16 cellular contexts compared by ENCODE assay signal in the genomic region with DNA sequence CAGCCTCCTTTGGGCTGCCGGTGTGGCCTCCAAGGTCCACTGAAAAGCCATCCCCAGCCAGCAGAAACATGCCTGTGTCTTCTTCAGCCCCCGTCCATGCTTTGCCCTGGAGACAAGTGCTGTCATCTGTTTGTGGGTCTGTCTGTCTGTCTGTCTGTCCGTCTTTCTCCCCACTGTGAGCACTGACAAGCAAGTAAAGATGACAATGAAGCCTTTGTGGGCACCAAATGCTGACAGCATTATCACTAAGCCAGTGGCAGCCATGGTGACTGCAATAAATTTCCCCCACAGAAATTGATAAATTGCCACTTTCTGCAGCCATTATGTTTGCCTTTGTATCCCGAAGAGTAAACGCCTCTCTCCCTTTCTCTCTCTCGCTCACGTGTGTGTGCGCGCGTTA.
"Had no signal": no experiment of that assay in that cellular context is flagged by ENCODE, and none has a peak within 500 bp of the region (broad histone marks: within the 10 kb centered on the region; RNA-seq: fewer than 3 reads in every experiment).

No MANE protein-coding gene starts in this region.

- H3K4me3 ChIP-seq: breast epithelium, heart right ventricle, thyroid gland had no signal

- H3K4me1 Mint-ChIP-seq: activated CD4-positive, alpha-beta T cell treated with anti-CD3 and anti-CD28 coated beads, Interleukin-2, amount 10 ng/mL, durations not matched to agents 7 days and 5 days; activated naive CD8-positive, alpha-beta T cell treated with anti-CD3 and anti-CD28 coated beads, Interleukin-2, amount 10 ng/mL, durations not matched to agents 7 days and 5 days; natural killer cell; stimulated activated effector memory CD8-positive, alpha-beta T cell treated with anti-CD3 and anti-CD28 coated beads, Interleukin-12 subunit alpha, Interleukin-12 subunit beta, amount 100 ng/mL, for 72 hours had no signal

- H3K36me3 Mint-ChIP-seq: activated naive CD8-positive, alpha-beta T cell treated with anti-CD3 and anti-CD28 coated beads, Interleukin-2, amount 10 ng/mL, durations not matched to agents 7 days and 5 days; natural killer cell; stimulated activated effector memory CD8-positive, alpha-beta T cell treated with anti-CD3 and anti-CD28 coated beads, Interleukin-12 subunit alpha, Interleukin-12 subunit beta, amount 100 ng/mL, for 72 hours had no signal

- ATAC-seq: foreskin keratinocyte; heart right ventricle; natural killer cell; sciatic nerve; stimulated activated effector memory CD8-positive, alpha-beta T cell treated with anti-CD3 and anti-CD28 coated beads, Interleukin-12 subunit alpha, Interleukin-12 subunit beta, amount 100 ng/mL, for 72 hours had no signal

- H3K36me3 ChIP-seq: breast epithelium, heart right ventricle, thyroid gland had no signal

- DNase-seq: activated B cell treated with CpG ODN at 0.5 μM for 24 hours; activated CD4-positive, alpha-beta T cell treated with anti-CD3 and anti-CD28 coated beads, Interleukin-2, amount 10 ng/mL, durations not matched to agents 7 days and 5 days; activated CD8-positive, alpha-beta memory T cell treated with anti-CD3 and anti-CD28 coated beads for 24 hours; activated naive CD4-positive, alpha-beta T cell; activated naive CD8-positive, alpha-beta T cell treated with anti-CD3 and anti-CD28 coated beads, Interleukin-2, amount 10 ng/mL, durations not matched to agents 7 days and 5 days; cerebellar nuclear complex; effector memory CD4-positive, alpha-beta T cell; foreskin keratinocyte; heart right ventricle; natural killer cell; SW 1271; thyroid gland had no signal

- H3K9me3 Mint-ChIP-seq: activated B cell treated with CpG ODN at 0.5 μM for 24 hours; activated CD4-positive, alpha-beta T cell treated with anti-CD3 and anti-CD28 coated beads, Interleukin-2, amount 10 ng/mL, durations not matched to agents 7 days and 5 days; activated naive CD8-positive, alpha-beta T cell treated with anti-CD3 and anti-CD28 coated beads, Interleukin-2, amount 10 ng/mL, durations not matched to agents 7 days and 5 days; dendritic cell treated with granulocyte-macrophage colony-stimulating factor and Interleukin-4, amounts not matched to agents 40 ng/mL and 50 ng/mL, for 4 days; natural killer cell; stimulated activated effector memory CD8-positive, alpha-beta T cell treated with anti-CD3 and anti-CD28 coated beads, Interleukin-12 subunit alpha, Interleukin-12 subunit beta, amount 100 ng/mL, for 72 hours had no signal

- H3K27me3 ChIP-seq: breast epithelium, foreskin keratinocyte, thyroid gland had no signal

- H3K9me3 ChIP-seq: breast epithelium, heart right ventricle, thyroid gland had no signal

- H3K27ac Mint-ChIP-seq: activated B cell treated with CpG ODN at 0.5 μM for 24 hours; activated CD4-positive, alpha-beta T cell treated with anti-CD3 and anti-CD28 coated beads, Interleukin-2, amount 10 ng/mL, durations not matched to agents 7 days and 5 days; activated naive CD8-positive, alpha-beta T cell treated with anti-CD3 and anti-CD28 coated beads, Interleukin-2, amount 10 ng/mL, durations not matched to agents 7 days and 5 days; dendritic cell treated with granulocyte-macrophage colony-stimulating factor and Interleukin-4, amounts not matched to agents 40 ng/mL and 50 ng/mL, for 4 days; natural killer cell; stimulated activated effector memory CD8-positive, alpha-beta T cell treated with anti-CD3 and anti-CD28 coated beads, Interleukin-12 subunit alpha, Interleukin-12 subunit beta, amount 100 ng/mL, for 72 hours had no signal

- H3K4me3 Mint-ChIP-seq: activated B cell treated with CpG ODN at 0.5 μM for 24 hours; activated CD4-positive, alpha-beta T cell treated with anti-CD3 and anti-CD28 coated beads, Interleukin-2, amount 10 ng/mL, durations not matched to agents 7 days and 5 days; activated naive CD8-positive, alpha-beta T cell treated with anti-CD3 and anti-CD28 coated beads, Interleukin-2, amount 10 ng/mL, durations not matched to agents 7 days and 5 days; dendritic cell treated with granulocyte-macrophage colony-stimulating factor and Interleukin-4, amounts not matched to agents 40 ng/mL and 50 ng/mL, for 4 days; natural killer cell; stimulated activated effector memory CD8-positive, alpha-beta T cell treated with anti-CD3 and anti-CD28 coated beads, Interleukin-12 subunit alpha, Interleukin-12 subunit beta, amount 100 ng/mL, for 72 hours had no signal

- H3K27ac ChIP-seq: breast epithelium, foreskin keratinocyte, heart right ventricle, thyroid gland had no signal
